ENCODE assay signal across 8 cellular contexts in genomic region chr9:33290247-33290993, GRCh38. TPM values are rescaled to one million over a fixed set of nuclear protein-coding genes. Genes with fewer than 3 reads are reported as not detected.
DNase-seq lines count a peak whose midpoint lies in the region; ATAC-seq lines count a peak whose summit lies in the region.

Gene NFX1 (plus strand): TSS chr9:33290516. CDS start chr9:33290573, 57 bp downstream.

- peak; percentile 78 to 98 (median 95) for DNase-seq in C1 segment of cervical spinal cord (lab: John Stamatoyannopoulos, UW)
- peak; percentile 92 for DNase-seq in NCI-H748 treated with DMSO at 0.1 percent for 48 hours (lab: John Stamatoyannopoulos, UW)
- DNase-seq in activated CD4-positive, alpha-beta T cell treated with anti-CD3 and anti-CD28 coated beads, Interleukin-2, amount 50 U/mL, for 24 hours (ENCODE audit: low read depth in 1 of 2, low spot score in 1 of 2): peak; percentile 95 to 98
- peak; percentile 98 for DNase-seq in dedifferentiated amniotic fluid mesenchymal stem cell (ENCODE audit: extremely low spot score)
- DNase-seq in left lobe of liver (ENCODE audit: low spot score): peak; percentile 98
- DNase-seq in stimulated activated CD4-positive, alpha-beta T cell treated with anti-CD3 and anti-CD28 coated beads, Interleukin-2, amount 100 ng/mL, for 4 hours (ENCODE audit: low read depth): peak; percentile 97

- ATAC-seq in GM19372 (IDR thresholded peaks at IDR 0.05; ENCODE audit: low read depth, unreplicated experiment): peak; percentile 85
- ATAC-seq in HG03558 (IDR thresholded peaks at IDR 0.05; ENCODE audit: extremely low read depth, unreplicated experiment): peak; percentile 65
- peak; percentile 80 for ATAC-seq in left lobe of liver

RNA-seq across cellular contexts. Expression of gene NFX1, which starts in this region (rescaled TPM):
- total RNA-seq in left lobe of liver: 24.3 TPM

Comparison
In these comparisons a context has a peak if more than half of its experiments do, and no peak if none do; other contexts are left out.
1. Peak in every context shown above with its lines: DNase-seq and ATAC-seq.